Comparison of ENCODE assay signal across 1 cellular context in the genomic region with DNA sequence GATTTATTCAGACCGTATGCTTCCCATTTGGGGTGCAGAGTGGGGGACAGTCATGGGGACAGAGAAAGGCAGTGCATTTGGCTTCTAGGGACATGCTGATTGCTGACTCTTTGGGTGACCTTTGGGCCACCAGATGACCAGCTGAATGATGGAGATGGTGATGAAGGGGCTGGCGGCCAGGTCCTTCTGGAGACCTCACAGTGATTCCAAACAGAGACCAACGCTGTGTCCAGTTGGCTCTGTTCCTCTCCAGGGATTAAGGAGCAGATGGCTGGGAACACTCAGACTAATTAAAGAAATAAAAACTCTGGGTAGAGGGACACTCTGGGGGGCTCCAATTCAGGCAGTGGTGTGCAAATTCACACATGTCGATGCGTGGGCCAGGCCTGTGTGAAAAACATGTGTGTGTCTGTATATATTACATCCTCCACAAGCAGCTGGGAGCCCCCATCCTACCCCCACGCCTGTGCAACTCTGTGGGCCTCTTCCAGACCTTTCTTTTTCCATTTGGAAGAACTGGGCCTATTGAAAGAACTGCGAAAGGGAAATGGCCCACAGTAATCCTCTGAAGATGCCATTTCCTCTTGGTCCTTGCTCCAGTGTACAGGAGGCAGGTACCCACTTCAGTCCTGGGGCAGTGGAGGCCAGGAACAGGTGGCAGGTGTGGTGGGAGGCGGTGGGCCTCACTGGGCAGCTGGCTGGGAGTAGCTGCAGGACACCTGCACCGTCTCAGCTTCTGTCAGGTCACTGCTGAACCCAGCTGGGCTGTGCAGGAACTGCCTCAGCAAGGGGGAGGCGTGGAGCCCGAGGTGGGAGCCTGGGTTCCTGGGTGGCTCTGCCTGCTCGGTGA.
A peak's percentile ranks its signal among the peaks of the same experiment; 100 is the strongest.
TF ChIP-seq lines count a peak whose summit lies in the region.

No MANE protein-coding gene starts in this region.

TF ChIP-seq in K562, 482 proteins besides CTCF, POLR2A, EP300 and RAD21:
- TF ChIP-seq, protein P1, sequence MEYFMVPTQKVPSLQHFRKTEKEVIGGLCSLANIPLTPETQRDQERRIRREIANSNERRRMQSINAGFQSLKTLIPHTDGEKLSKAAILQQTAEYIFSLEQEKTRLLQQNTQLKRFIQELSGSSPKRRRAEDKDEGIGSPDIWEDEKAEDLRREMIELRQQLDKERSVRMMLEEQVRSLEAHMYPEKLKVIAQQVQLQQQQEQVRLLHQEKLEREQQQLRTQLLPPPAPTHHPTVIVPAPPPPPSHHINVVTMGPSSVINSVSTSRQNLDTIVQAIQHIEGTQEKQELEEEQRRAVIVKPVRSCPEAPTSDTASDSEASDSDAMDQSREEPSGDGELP (CRISPR knock-in tag; IDR thresholded peaks at IDR 0.05; ENCODE audit: borderline replicate concordance), result peak; percentile 27; the same call in 1 of the 2 replicates
- no peak for TF ChIP-seq JUNB (CRISPR knock-in tag; conservative IDR thresholded peaks at IDR 0.05)
TF ChIP-seq in K562: peak in this region for 1.
